In the genomic region with DNA sequence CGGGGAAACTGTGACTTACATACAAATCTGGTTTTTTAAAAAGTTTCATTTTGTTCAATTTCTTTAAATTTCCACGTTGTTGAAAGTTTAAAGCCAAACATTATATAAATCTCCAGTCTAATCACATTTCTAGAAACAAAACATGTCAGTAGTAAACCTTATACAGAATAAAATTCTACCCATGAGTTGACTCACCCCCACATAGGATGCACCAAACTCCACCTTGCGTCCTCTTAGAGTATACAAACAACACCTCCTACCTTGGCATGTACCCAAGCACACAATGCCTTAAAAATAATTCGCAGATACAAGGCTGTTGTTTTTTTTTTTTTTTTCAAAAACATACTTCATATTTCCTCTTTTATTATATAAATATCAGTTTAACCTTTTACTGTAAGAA, we compare ENCODE assay signal across 9 cellular contexts. TPM values are rescaled to one million over a fixed set of nuclear protein-coding genes. Genes with fewer than 3 reads are reported as not detected.
DNase-seq lines count a peak whose midpoint lies in the region; ATAC-seq and TF ChIP-seq lines count a peak whose summit lies in the region.
"Had no signal": no experiment of that assay in that cellular context is flagged by ENCODE, and none has a peak within 500 bp of the region (broad histone marks: within the 10 kb centered on the region; RNA-seq: fewer than 3 reads in every experiment).

No MANE protein-coding gene starts in this region.

- H3K36me3 Mint-ChIP-seq in HFFc6 (ENCODE audit: low read depth), result peaks cover 30% of the 10 kb centered on the region

- H3K9ac ChIP-seq in iPS-15b (ENCODE audit: low read depth, low read length), result no peak overlapping the region

- peaks cover 62% of the 10 kb centered on the region for H3K27me3 ChIP-seq in iPS-15b (ENCODE audit: control insufficient read depth, insufficient read depth, low read length)
- H3K27me3 ChIP-seq in suprapubic skin, result no peaks in the 10 kb centered on the region

- H3K27me3 Mint-ChIP-seq in HFFc6 (ENCODE audit: insufficient read depth), result peaks cover 24% of the 10 kb centered on the region

- H3K4me3 ChIP-seq in iPS-15b (ENCODE audit: low read depth, low read length) (peak overlapping the region; percentile 51), suprapubic skin (peak overlapping the region; percentile 90)

- H3K4me3 Mint-ChIP-seq in HFFc6, result peak overlapping the region; percentile 86

- peak overlapping the region; percentile 42 for H3K27ac ChIP-seq in suprapubic skin

- peak; percentile 52 for DNase-seq in ACHN
- peak; percentile 55 for DNase-seq in HFFc6
- DNase-seq in activated naive CD4-positive, alpha-beta T cell treated with Interleukin-2 at 50 U/mL for 16 hours, result peak; percentile 42
- DNase-seq in suprapubic skin (ENCODE audit: low spot score in 2 of 2), result no peak
- DNase-seq in midbrain (lab: John Stamatoyannopoulos, UW), result no peak
- DNase-seq in NCI-H1694 (lab: John Stamatoyannopoulos, UW), result no peak

- no peak for TF ChIP-seq EP300 in suprapubic skin (IDR thresholded peaks at IDR 0.05)

- H3K4me1 ChIP-seq in iPS-15b (ENCODE audit: control insufficient read depth, insufficient read depth, low read length) (peaks cover 42% of the 10 kb centered on the region), suprapubic skin (peaks cover 74% of the 10 kb centered on the region)

- H3K9me3 Mint-ChIP-seq in HFFc6, result no peaks in the 10 kb centered on the region

- peak overlapping the region; percentile 71 for H3K27ac Mint-ChIP-seq in HFFc6

- WGBS in suprapubic skin, result 35% methylated on average over 4 of the region's 4 CpGs

- TF ChIP-seq CTCF in HFFc6 (IDR thresholded peaks at IDR 0.05) (peak; percentile 35; the same call in 1 of the 2 replicates), suprapubic skin (IDR thresholded peaks at IDR 0.05) (no peak)

- in situ Hi-C loops in ACHN (cut with HindIII; ENCODE audit: low pct_ligation_motif_present, low pct_unique_long_range_greater_than_20kb, low sequenced_read_pairs), result no loop called here

- TF ChIP-seq POLR2A in suprapubic skin (IDR thresholded peaks at IDR 0.05), result no peak

- H3K9me3 ChIP-seq in iPS-15b (ENCODE audit: control insufficient read depth, insufficient read depth, low read length) (no peaks in the 10 kb centered on the region), suprapubic skin (no peaks in the 10 kb centered on the region)

- H3K36me3 ChIP-seq in iPS-15b (ENCODE audit: control insufficient read depth, insufficient read depth, low read length) (no peaks in the 10 kb centered on the region), suprapubic skin (no peaks in the 10 kb centered on the region)

- no peak for ATAC-seq in HG02885 (IDR thresholded peaks at IDR 0.05; ENCODE audit: poor library complexity, unreplicated experiment)
- ATAC-seq: HCT116 had no signal

- peaks cover 84% of the 10 kb centered on the region for H3K4me1 Mint-ChIP-seq in HFFc6 (ENCODE audit: low read depth)

RNA-seq across cellular contexts. Expression of gene FBXL14, which starts 3.4 kb away (rescaled TPM):
- 1 to 10 TPM; 5.2 to 6.5 (median 5.4) TPM for total RNA-seq in HFFc6 (2021; fragmentation: NEBNext Ultra II Directional; extraction: Animal tissue kit (Norgen Biotek cat#: 25700))
- total RNA-seq in suprapubic skin, result 10 to 100 TPM in 1 of 4 donors, 1 to 10 TPM in 3; 5.4 to 12.4 (median 7.6) TPM

RNA-seq across cellular contexts. Expression of gene WNT5B, which starts 38.0 kb away (rescaled TPM):
- total RNA-seq in HFFc6 (2021; fragmentation: NEBNext Ultra II Directional; extraction: Animal tissue kit (Norgen Biotek cat#: 25700)), result 100 to 1,000 TPM; 191 to 289 (median 200) TPM
- total RNA-seq in suprapubic skin, result 10 to 100 TPM in 1 of 4 donors, 1 to 10 TPM in 3; 7.3 to 12.8 (median 8.3) TPM

Comparison
In these comparisons a context has a peak if more than half of its experiments do, and no peak if none do; other contexts are left out.
1. DNase-seq: peak in ACHN (single experiment), HFFc6 (single experiment) and activated naive CD4-positive, alpha-beta T cell treated with Interleukin-2 at 50 U/mL for 16 hours (single experiment); none in suprapubic skin (0 of 2), midbrain (single experiment) and NCI-H1694 (single experiment).
2. RNA of gene WNT5B, which starts 38.0 kb away (total RNA-seq): 191 to 289 TPM in HFFc6; 7.3 to 12.8 TPM in suprapubic skin; every median in the first group is over 10 times any median in the second.